Comparison of ENCODE assay signal across 21 cellular contexts in genomic region chr6:36128073-36128472, GRCh38. TPM values are rescaled to one million over a fixed set of nuclear protein-coding genes. Genes with fewer than 3 reads are reported as not detected.
DNase-seq lines count a peak whose midpoint lies in the region; ATAC-seq and TF ChIP-seq lines count a peak whose summit lies in the region.
"Had no signal": no experiment of that assay in that cellular context is flagged by ENCODE, and none has a peak within 500 bp of the region (broad histone marks: within the 10 kb centered on the region; RNA-seq: fewer than 3 reads in every experiment).

No MANE protein-coding gene starts in this region.

- no peak for TF ChIP-seq POLR2A in spleen (IDR thresholded peaks at IDR 0.05)

- no peak for DNase-seq in activated naive CD8-positive, alpha-beta T cell treated with anti-CD3 and anti-CD28 coated beads, Interleukin-2, amount 50 U/mL, for 24 hours
- DNase-seq in activated naive CD8-positive, alpha-beta T cell treated with anti-CD3 and anti-CD28 coated beads for 36 hours = no peak
- DNase-seq in spleen (no peak), NCI-H187 (lab: John Stamatoyannopoulos, UW) (no peak), retina (no peak)
- DNase-seq in central memory CD4-positive, alpha-beta T cell = no peak
- DNase-seq: activated CD4-positive, alpha-beta T cell treated with anti-CD3 and anti-CD28 coated beads for 4 hours; activated naive CD4-positive, alpha-beta T cell treated with anti-CD3 and anti-CD28 coated beads, Interleukin-2, amount 50 U/mL, for 16 hours; C1 segment of cervical spinal cord; caudate nucleus; NK-92 treated with Interleukin-12 subunit alpha and Interleukin-12 subunit beta, amount 100 ng/mL, for 24 hours; nucleus accumbens; small intestine; T-helper 2 cell; uterus had no signal

- 84 to 97% (median 89%) methylated on average over 4 to 5 of the region's 5 CpGs for WGBS in spleen, 5 donors

- peaks cover 46% of the 10 kb centered on the region for H3K4me1 ChIP-seq in Loucy (ENCODE audit: insufficient read depth, low read length, poor library complexity, severe bottlenecking)
- peaks cover 34 to 98% (median 68%) of the 10 kb centered on the region in 6 donors for H3K4me1 ChIP-seq in spleen

- TF ChIP-seq CTCF in Loucy (conservative IDR thresholded peaks at IDR 0.05; ENCODE audit: low read length) = no peak
- no peak for TF ChIP-seq CTCF in spleen (IDR thresholded peaks at IDR 0.05 in 8 of 11, conservative IDR thresholded peaks at IDR 0.05 in 3 of 11)

- peaks cover 7% of the 10 kb centered on the region for H3K36me3 Mint-ChIP-seq in activated naive CD8-positive, alpha-beta T cell treated with anti-CD3 and anti-CD28 coated beads, Interleukin-2, amount 50 U/mL, for 24 hours (ENCODE audit: low read depth)
- peaks cover 3% of the 10 kb centered on the region for H3K36me3 Mint-ChIP-seq in activated naive CD8-positive, alpha-beta T cell treated with anti-CD3 and anti-CD28 coated beads for 36 hours

- H3K4me3 Mint-ChIP-seq in activated naive CD8-positive, alpha-beta T cell treated with anti-CD3 and anti-CD28 coated beads, Interleukin-2, amount 50 U/mL, for 24 hours = no peak overlapping the region
- H3K4me3 Mint-ChIP-seq in activated naive CD8-positive, alpha-beta T cell treated with anti-CD3 and anti-CD28 coated beads for 36 hours = no peak overlapping the region

- no peaks in the 10 kb centered on the region for H3K9me3 Mint-ChIP-seq in activated naive CD8-positive, alpha-beta T cell treated with anti-CD3 and anti-CD28 coated beads, Interleukin-2, amount 50 U/mL, for 24 hours
- no peaks in the 10 kb centered on the region for H3K9me3 Mint-ChIP-seq in activated naive CD8-positive, alpha-beta T cell treated with anti-CD3 and anti-CD28 coated beads for 36 hours

- ATAC-seq in activated naive CD8-positive, alpha-beta T cell treated with anti-CD3 and anti-CD28 coated beads, Interleukin-2, amount 50 U/mL, for 24 hours = no peak
- peak; percentile 3 for ATAC-seq in esophagus mucosa

- no peaks in the 10 kb centered on the region for H3K36me3 ChIP-seq in Loucy (ENCODE audit: insufficient read depth, low read length)
- H3K36me3 ChIP-seq in spleen = peaks cover 0 to 4% (median 0%) of the 10 kb centered on the region in 6 donors
- H3K36me3 ChIP-seq: ascending aorta, suprapubic skin, uterus had no signal

- no peak overlapping the region for H2AFZ ChIP-seq in Loucy (ENCODE audit: low read length)

- H4K20me1 ChIP-seq in Loucy (ENCODE audit: insufficient read depth, low read length, poor library complexity, severe bottlenecking) = no peaks in the 10 kb centered on the region

- H3K4me2 ChIP-seq in Loucy (ENCODE audit: low read depth, low read length, poor library complexity, severe bottlenecking) = peak overlapping the region; percentile 24

- no peaks in the 10 kb centered on the region for H3F3A ChIP-seq in Loucy (ENCODE audit: low read depth)

- intact Hi-C loops in spleen (cut with DNase I; ENCODE audit: low total_unique reads) = loop anchor here (10.0 kb wide), 1 partner anchor 227 kb away; no protein-coding TSS in a partner anchor

- H3K9ac ChIP-seq in Loucy (ENCODE audit: low read depth, low read length, poor library complexity, severe bottlenecking) = no peak overlapping the region
- H3K9ac ChIP-seq: KMS-11 had no signal

- H3K27me3 Mint-ChIP-seq in activated naive CD8-positive, alpha-beta T cell treated with anti-CD3 and anti-CD28 coated beads, Interleukin-2, amount 50 U/mL, for 24 hours = no peaks in the 10 kb centered on the region
- no peaks in the 10 kb centered on the region for H3K27me3 Mint-ChIP-seq in activated naive CD8-positive, alpha-beta T cell treated with anti-CD3 and anti-CD28 coated beads for 36 hours

- no peaks in the 10 kb centered on the region for H3K79me2 ChIP-seq in Loucy (ENCODE audit: insufficient read depth, low read length)

- H3K9me3 ChIP-seq in Loucy (ENCODE audit: insufficient read depth, low read depth, low read length) (no peaks in the 10 kb centered on the region), spleen (no peaks in the 10 kb centered on the region)
- H3K9me3 ChIP-seq: ascending aorta, suprapubic skin, uterus had no signal

- H3K4me1 Mint-ChIP-seq in activated naive CD8-positive, alpha-beta T cell treated with anti-CD3 and anti-CD28 coated beads, Interleukin-2, amount 50 U/mL, for 24 hours = peaks cover 78% of the 10 kb centered on the region
- peaks cover 60% of the 10 kb centered on the region for H3K4me1 Mint-ChIP-seq in activated naive CD8-positive, alpha-beta T cell treated with anti-CD3 and anti-CD28 coated beads for 36 hours

- peak overlapping the region in 6 of 8 donors; percentile 22 to 85 (median 66) for H3K27ac ChIP-seq in spleen
- H3K27ac ChIP-seq: ascending aorta, KMS-11, SK-N-MC, suprapubic skin, uterus had no signal

- peak overlapping the region; percentile 30 for H3K27ac Mint-ChIP-seq in activated naive CD8-positive, alpha-beta T cell treated with anti-CD3 and anti-CD28 coated beads, Interleukin-2, amount 50 U/mL, for 24 hours
- H3K27ac Mint-ChIP-seq in activated naive CD8-positive, alpha-beta T cell treated with anti-CD3 and anti-CD28 coated beads for 36 hours = no peak overlapping the region

- H3K9me2 ChIP-seq in Loucy (replicated peaks; ENCODE audit: low read depth, low read length) = no peaks in the 10 kb centered on the region

- H3K4me3 ChIP-seq in Loucy (ENCODE audit: low read length, poor library complexity, severe bottlenecking) (no peak overlapping the region), spleen (peak overlapping the region in 1 of 8 donors; percentile 35)
- H3K4me3 ChIP-seq: ascending aorta, SK-N-MC, suprapubic skin, uterus had no signal

- H3K27me3 ChIP-seq in Loucy (ENCODE audit: insufficient read depth, low read length, poor library complexity, severe bottlenecking) (no peaks in the 10 kb centered on the region), spleen (replicated peaks in 1 of 7) (no peaks in the 10 kb centered on the region)
- H3K27me3 ChIP-seq: ascending aorta, suprapubic skin had no signal

RNA-seq across cellular contexts. Expression of gene MAPK13, which starts 2.2 kb away (rescaled TPM):
- total RNA-seq in activated naive CD8-positive, alpha-beta T cell treated with anti-CD3 and anti-CD28 coated beads for 36 hours = 10 to 100 TPM; 53.0 to 53.5 TPM
- 97.9 TPM for total RNA-seq in esophagus mucosa
- 10 to 100 TPM; 13.5 to 30.0 (median 21.2) TPM for total RNA-seq in spleen
- 10 to 100 TPM in 2 of 3 donors, 1 to 10 TPM in 1; 6.2 to 12.4 (median 11.9) TPM for polyA plus RNA-seq in spleen
